Comparison of ENCODE assay signal across 16 cellular contexts in the genomic region with DNA sequence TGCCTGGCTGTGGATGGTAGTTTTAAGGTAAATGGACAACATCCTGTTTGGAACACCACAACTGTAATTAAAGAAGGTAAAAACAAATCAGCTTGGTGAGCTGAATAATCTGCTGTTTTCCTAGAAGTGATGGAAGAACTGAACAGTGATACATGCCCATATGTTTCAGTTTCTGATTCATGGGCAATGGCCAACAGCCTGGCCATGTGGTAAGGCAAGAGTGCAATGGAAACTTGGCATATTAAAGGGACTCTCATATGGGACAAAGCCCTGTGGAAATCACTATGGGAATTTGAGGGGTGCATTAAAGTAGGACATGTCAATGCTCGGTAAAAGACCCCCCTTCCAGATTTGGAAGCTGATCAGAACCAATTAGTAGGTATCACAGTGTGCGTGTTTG. TPM values are rescaled to one million over a fixed set of nuclear protein-coding genes. Genes with fewer than 3 reads are reported as not detected.
"Had no signal": no experiment of that assay in that cellular context is flagged by ENCODE, and none has a peak within 500 bp of the region (broad histone marks: within the 10 kb centered on the region; RNA-seq: fewer than 3 reads in every experiment).

No MANE protein-coding gene starts in this region.

- H3K4me3 Mint-ChIP-seq: dendritic cell treated with granulocyte-macrophage colony-stimulating factor and Interleukin-4, amounts not matched to agents 40 ng/mL and 50 ng/mL, for 4 days; effector memory CD8-positive, alpha-beta T cell; T-helper 17 cell had no signal

- DNase-seq: activated gamma-delta T cell; cerebellar nuclear complex; effector memory CD8-positive, alpha-beta T cell; retina; SHP77 treated with DMSO at 0.1 percent for 48 hours; stimulated activated CD4-positive, alpha-beta T cell treated with anti-CD3 and anti-CD28 coated beads, Interleukin-15, amount 100 ng/mL, for 24 hours; stimulated activated CD4-positive, alpha-beta T cell treated with anti-CD3 and anti-CD28 coated beads, Interleukin-4, amount 100 ng/mL, for 4 hours; substantia nigra; T-helper 17 cell; trophoblast cell had no signal

- ATAC-seq: effector memory CD8-positive, alpha-beta T cell; T-helper 17 cell had no signal

- H3K27ac ChIP-seq: epithelial cell of prostate, hepatocyte had no signal

- H3K4me3 ChIP-seq: hepatocyte had no signal

- H3K27me3 Mint-ChIP-seq: effector memory CD8-positive, alpha-beta T cell; T-helper 17 cell had no signal

- H3K27me3 ChIP-seq: hepatocyte had no signal

- H3K27ac Mint-ChIP-seq: dendritic cell treated with granulocyte-macrophage colony-stimulating factor and Interleukin-4, amounts not matched to agents 40 ng/mL and 50 ng/mL, for 4 days; T-helper 17 cell had no signal

RNA-seq across cellular contexts. Expression of a gene that starts 37.8 kb away (rescaled TPM):
- polyA plus RNA-seq: hepatocyte had no signal

RNA-seq across cellular contexts. Expression of a gene that starts 41.7 kb away (rescaled TPM):
- total RNA-seq: hepatocyte, kidney epithelial cell, liver, mesenteric fat pad had no signal
- polyA plus RNA-seq: hepatocyte, liver had no signal
